In genomic region chr12:29148065-29148957, GRCh38 we compare ENCODE assay signal across 8 cellular contexts. TPM values are rescaled to one million over a fixed set of nuclear protein-coding genes. Genes with fewer than 3 reads are reported as not detected.
DNase-seq lines count a peak whose midpoint lies in the region; ATAC-seq and TF ChIP-seq lines count a peak whose summit lies in the region.

No MANE protein-coding gene starts in this region.

- no peaks in the 10 kb centered on the region for H3K36me3 Mint-ChIP-seq in neural progenitor cell

- H3K4me2 ChIP-seq in neural progenitor cell: peak overlapping the region; percentile 96

- H3K9me3 Mint-ChIP-seq in neural progenitor cell: no peaks in the 10 kb centered on the region

- H3K36me3 ChIP-seq in neural progenitor cell: no peaks in the 10 kb centered on the region

- H4K20me1 ChIP-seq in neural progenitor cell (ENCODE audit: low read depth): no peaks in the 10 kb centered on the region

- no peak overlapping the region for H3K9ac ChIP-seq in neural progenitor cell

- no peak overlapping the region for H3K27ac ChIP-seq in neural progenitor cell

- peaks cover 13% of the 10 kb centered on the region for H3K27me3 Mint-ChIP-seq in neural progenitor cell (ENCODE audit: insufficient read depth, low read depth)

- H3K4me1 ChIP-seq in neural progenitor cell: peaks cover 29% of the 10 kb centered on the region

- H3K27ac Mint-ChIP-seq in neural progenitor cell: no peak overlapping the region

- H3K4me1 Mint-ChIP-seq in neural progenitor cell: peaks cover 16% of the 10 kb centered on the region

- peak; percentile 44 for DNase-seq in NK-92 treated with Interleukin-12 subunit alpha and Interleukin-12 subunit beta, amount 100 ng/mL, for 24 hours (lab: John Stamatoyannopoulos, UW)
- DNase-seq in NK-92 (lab: John Stamatoyannopoulos, UW; ENCODE audit: unreplicated experiment) (no peak), fibroblast of the aortic adventitia (ENCODE audit: low read depth) (peak; percentile 59), neural progenitor cell (ENCODE audit: low spot score) (peak; percentile 13), NCI-H1417 treated with DMSO at 0.1 percent for 48 hours (lab: John Stamatoyannopoulos, UW) (no peak), Ammon's horn (ENCODE audit: low spot score) (no peak)
- peak; percentile 19 for DNase-seq in activated CD4-positive, alpha-beta T cell treated with anti-CD3 and anti-CD28 coated beads for 48 hours

- no peaks in the 10 kb centered on the region for H3K79me2 ChIP-seq in neural progenitor cell (ENCODE audit: low read depth)

- H3F3A ChIP-seq in neural progenitor cell (ENCODE audit: low read depth): peaks cover 9% of the 10 kb centered on the region

- H3K9me3 ChIP-seq in neural progenitor cell (ENCODE audit: low read depth): no peaks in the 10 kb centered on the region

- H2AFZ ChIP-seq in neural progenitor cell (replicated peaks): peak overlapping the region; percentile 99

- ATAC-seq in HG02884 (IDR thresholded peaks at IDR 0.05; ENCODE audit: unreplicated experiment): peak; percentile 10

- peak overlapping the region; percentile 92 for H3K4me3 Mint-ChIP-seq in neural progenitor cell

- peak overlapping the region; percentile 79 for H3K4me3 ChIP-seq in fibroblast of the aortic adventitia (ENCODE audit: low read depth, low read length)
- peak overlapping the region; percentile 73 for H3K4me3 ChIP-seq in neural progenitor cell

- H3K27me3 ChIP-seq in neural progenitor cell: peaks cover 35% of the 10 kb centered on the region

- TF ChIP-seq CTCF in fibroblast of the aortic adventitia (IDR thresholded peaks at IDR 0.05; ENCODE audit: insufficient read depth, low read length): no peak
- TF ChIP-seq CTCF in neural progenitor cell (IDR thresholded peaks at IDR 0.05): peak; percentile 14

RNA-seq across cellular contexts. Expression of gene FAR2, which starts 0.8 kb away (rescaled TPM):
- total RNA-seq in fibroblast of the aortic adventitia (ENCODE audit: low replicate concordance) (4.7 and 22.5 TPM in 2 replicates), neural progenitor cell (ENCODE audit: low replicate concordance) (13.3 and 19.5 TPM in 2 replicates)

Comparison
In these comparisons a context has a peak if more than half of its experiments do, and no peak if none do; other contexts are left out.
1. DNase-seq: peak in NK-92 treated with Interleukin-12 subunit alpha and Interleukin-12 subunit beta, amount 100 ng/mL, for 24 hours (single experiment), activated CD4-positive, alpha-beta T cell treated with anti-CD3 and anti-CD28 coated beads for 48 hours (single experiment), fibroblast of the aortic adventitia (single experiment) and neural progenitor cell (single experiment); none in NK-92 (single experiment), NCI-H1417 treated with DMSO at 0.1 percent for 48 hours (single experiment) and Ammon's horn (single experiment).